Comparison of ENCODE assay signal across 13 cellular contexts in the genomic region with DNA sequence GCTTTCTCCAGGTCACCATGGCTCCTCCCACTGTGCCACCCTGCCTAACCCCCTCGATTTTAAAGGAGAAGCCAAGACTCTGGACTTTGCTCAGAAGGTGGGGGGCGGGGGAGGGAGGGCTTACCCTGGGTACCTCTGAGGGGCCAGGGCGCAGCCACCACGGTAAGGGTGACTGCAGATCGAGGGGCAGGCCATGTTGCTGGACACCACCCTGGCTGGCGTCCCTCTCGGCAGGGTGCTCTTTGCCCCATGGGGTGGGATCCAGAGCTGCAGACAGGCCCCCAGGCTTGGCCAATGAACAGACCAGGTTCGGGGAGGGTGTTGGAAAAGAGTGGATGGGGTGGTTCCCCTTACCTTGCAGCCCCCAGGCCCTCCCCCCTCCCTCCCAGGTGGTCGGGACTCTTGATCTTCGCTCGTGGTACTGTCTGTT. TPM values are rescaled to one million over a fixed set of nuclear protein-coding genes. Genes with fewer than 3 reads are reported as not detected.
A peak's percentile ranks its signal among the peaks of the same experiment; 100 is the strongest.
DNase-seq lines count a peak whose midpoint lies in the region; ATAC-seq and TF ChIP-seq lines count a peak whose summit lies in the region.
"Had no signal": no experiment of that assay in that cellular context is flagged by ENCODE, and none has a peak within 500 bp of the region (broad histone marks: within the 10 kb centered on the region; RNA-seq: fewer than 3 reads in every experiment).

No MANE protein-coding gene starts in this region.

- POLR2A ChIA-PET in MCF 10A (lab: Yijun Ruan, JAX): interaction anchor here (0.6 to 4.3 kb wide), 3 partner anchors 17 to 217 kb away, joined by 3 to 36 read pairs (median 3); a partner anchor contains a TSS

- DNase-seq in MCF 10A (ENCODE audit: unreplicated experiment) (no peak), left lobe of liver (ENCODE audit: low spot score) (peak; percentile 89), spleen (peak; percentile 72), SIG-M5 (lab: John Stamatoyannopoulos, UW) (no peak), omental fat pad (ENCODE audit: low spot score) (no peak)
- DNase-seq in activated T-helper 2 cell treated with anti-CD3 and anti-CD28 coated beads, Interferon-gamma antibody, Interleukin-2, Interleukin-4, amounts not matched to agents 10 μg/mL and 5 μg/mL and 100 μg/mL, durations not matched to agents 14 hours and 24 hours and 36 hours (ENCODE audit: low spot score): no peak
- DNase-seq: activated CD8-positive, alpha-beta memory T cell treated with anti-CD3 and anti-CD28 coated beads, Interleukin-2, amount 10 ng/mL, durations not matched to agents 7 days and 5 days; effector memory CD8-positive, alpha-beta T cell; NCI-H1417 treated with DMSO at 0.1 percent for 48 hours had no signal

- H3K36me3 Mint-ChIP-seq in MCF 10A (ENCODE audit: insufficient read depth, unreplicated experiment): no peaks in the 10 kb centered on the region
- H3K36me3 Mint-ChIP-seq in activated T-helper 2 cell treated with anti-CD3 and anti-CD28 coated beads, Interferon-gamma antibody, Interleukin-2, Interleukin-4, amounts not matched to agents 10 μg/mL and 5 μg/mL and 100 μg/mL, durations not matched to agents 14 hours and 24 hours and 36 hours (ENCODE audit: low read depth): no peaks in the 10 kb centered on the region
- H3K36me3 Mint-ChIP-seq: activated CD8-positive, alpha-beta memory T cell treated with anti-CD3 and anti-CD28 coated beads, Interleukin-2, amount 10 ng/mL, durations not matched to agents 7 days and 5 days had no signal

- H3K27ac Mint-ChIP-seq in MCF 10A (ENCODE audit: low read depth, unreplicated experiment): no peak overlapping the region
- no peak overlapping the region for H3K27ac Mint-ChIP-seq in activated T-helper 2 cell treated with anti-CD3 and anti-CD28 coated beads, Interferon-gamma antibody, Interleukin-2, Interleukin-4, amounts not matched to agents 10 μg/mL and 5 μg/mL and 100 μg/mL, durations not matched to agents 14 hours and 24 hours and 36 hours
- H3K27ac Mint-ChIP-seq: activated CD8-positive, alpha-beta memory T cell treated with anti-CD3 and anti-CD28 coated beads, Interleukin-2, amount 10 ng/mL, durations not matched to agents 7 days and 5 days; effector memory CD8-positive, alpha-beta T cell; T-helper 1 cell treated with Interleukin-12 subunit alpha and Interleukin-12 subunit beta and Interleukin-4 antibody, amounts not matched to agents 30 μg/mL and 1 μg/mL, for 36 hours had no signal

- H3K27me3 ChIP-seq in HUES64 (ENCODE audit: insufficient read depth, low read length) (peaks cover 5% of the 10 kb centered on the region; the same call in 1 of the 2 replicates), spleen (replicated peaks in 1 of 7) (peaks cover 3 to 67% (median 41%) of the 10 kb centered on the region in 7 donors)

- H3K27me3 Mint-ChIP-seq in MCF 10A (ENCODE audit: insufficient read depth, unreplicated experiment): peaks cover 11% of the 10 kb centered on the region
- peaks cover 24% of the 10 kb centered on the region for H3K27me3 Mint-ChIP-seq in activated T-helper 2 cell treated with anti-CD3 and anti-CD28 coated beads, Interferon-gamma antibody, Interleukin-2, Interleukin-4, amounts not matched to agents 10 μg/mL and 5 μg/mL and 100 μg/mL, durations not matched to agents 14 hours and 24 hours and 36 hours (ENCODE audit: low read depth)

- H3K4me3 Mint-ChIP-seq in MCF 10A (ENCODE audit: unreplicated experiment): peak overlapping the region; percentile 81
- H3K4me3 Mint-ChIP-seq in activated T-helper 2 cell treated with anti-CD3 and anti-CD28 coated beads, Interferon-gamma antibody, Interleukin-2, Interleukin-4, amounts not matched to agents 10 μg/mL and 5 μg/mL and 100 μg/mL, durations not matched to agents 14 hours and 24 hours and 36 hours (ENCODE audit: low read depth): no peak overlapping the region
- H3K4me3 Mint-ChIP-seq: activated CD8-positive, alpha-beta memory T cell treated with anti-CD3 and anti-CD28 coated beads, Interleukin-2, amount 10 ng/mL, durations not matched to agents 7 days and 5 days; effector memory CD8-positive, alpha-beta T cell; T-helper 1 cell treated with Interleukin-12 subunit alpha and Interleukin-12 subunit beta and Interleukin-4 antibody, amounts not matched to agents 30 μg/mL and 1 μg/mL, for 36 hours had no signal

- H3K4me1 Mint-ChIP-seq in MCF 10A (ENCODE audit: insufficient read depth, unreplicated experiment): peaks cover 45% of the 10 kb centered on the region
- peaks cover 19% of the 10 kb centered on the region for H3K4me1 Mint-ChIP-seq in activated T-helper 2 cell treated with anti-CD3 and anti-CD28 coated beads, Interferon-gamma antibody, Interleukin-2, Interleukin-4, amounts not matched to agents 10 μg/mL and 5 μg/mL and 100 μg/mL, durations not matched to agents 14 hours and 24 hours and 36 hours (ENCODE audit: low read depth)

- TF ChIP-seq CTCF in MCF 10A (IDR thresholded peaks at IDR 0.05; ENCODE audit: unreplicated experiment) (no peak), spleen (IDR thresholded peaks at IDR 0.05 in 8 of 11, conservative IDR thresholded peaks at IDR 0.05 in 3 of 11) (no peak), omental fat pad (IDR thresholded peaks at IDR 0.05) (no peak)

- H3K9me3 ChIP-seq in HUES64 (ENCODE audit: insufficient read depth, low read depth, low read length) (no peaks in the 10 kb centered on the region), spleen (no peaks in the 10 kb centered on the region)
- H3K9me3 ChIP-seq: neutrophil had no signal

- ATAC-seq in left lobe of liver (peak; percentile 69), omental fat pad (ENCODE audit: low FRiP score) (no peak)
- ATAC-seq: activated CD8-positive, alpha-beta memory T cell treated with anti-CD3 and anti-CD28 coated beads, Interleukin-2, amount 10 ng/mL, durations not matched to agents 7 days and 5 days; effector memory CD8-positive, alpha-beta T cell had no signal

- BruUV-seq in MCF 10A (replicated peaks; lab: Mats Ljungman, UMichigan): no TSS peak

- H3K4me3 ChIP-seq in HUES64 (ENCODE audit: low read length) (peak overlapping the region; percentile 85), spleen (peak overlapping the region in 5 of 8 donors; percentile 10 to 59 (median 17))

- CTCF ChIA-PET in MCF 10A (lab: Yijun Ruan, JAX): interaction anchor here (0.9 to 1.4 kb wide), 2 partner anchors 102 to 114 kb away, joined by 3 read pairs; no protein-coding TSS in a partner anchor

- peak overlapping the region; percentile 78; the same call in 1 of the 2 replicates for H3K9ac ChIP-seq in HUES64 (ENCODE audit: low read depth, low read length)

- WGBS in HUES64: 49% methylated on average over 10 of the region's 11 CpGs
- WGBS in spleen, 5 donors: 45 to 70% (median 55%) methylated on average over 5 to 11 of the region's 11 CpGs

- peaks cover 5% of the 10 kb centered on the region; the same call in 1 of the 2 replicates for H3K36me3 ChIP-seq in HUES64 (ENCODE audit: insufficient read depth, low read length)
- no peaks in the 10 kb centered on the region for H3K36me3 ChIP-seq in spleen
- H3K36me3 ChIP-seq: neutrophil had no signal

- intact Hi-C loops in MCF 10A (cut with micrococcal nuclease) (loop anchor here (5.0 kb wide), 1 partner anchor 115 kb away; no protein-coding TSS in a partner anchor), spleen (cut with DNase I; ENCODE audit: low total_unique reads) (no loop called here)
- intact Hi-C loops in activated T-helper 2 cell treated with anti-CD3 and anti-CD28 coated beads, Interferon-gamma antibody, Interleukin-2, Interleukin-4, amounts not matched to agents 10 μg/mL and 5 μg/mL and 100 μg/mL, durations not matched to agents 14 hours and 24 hours and 36 hours (cut with micrococcal nuclease): no loop called here

- no peak overlapping the region for H3K27ac ChIP-seq in HUES64 (ENCODE audit: low read depth, low read length)
- no peak overlapping the region for H3K27ac ChIP-seq in spleen
- H3K27ac ChIP-seq: HL-60, neutrophil had no signal

- H3K4me1 ChIP-seq in HUES64 (ENCODE audit: insufficient read depth, low read length): peaks cover 16% of the 10 kb centered on the region
- peaks cover 7 to 43% (median 31%) of the 10 kb centered on the region in 6 donors for H3K4me1 ChIP-seq in spleen

- no peak for TF ChIP-seq POLR2A in spleen (IDR thresholded peaks at IDR 0.05)

- no peaks in the 10 kb centered on the region for H3K9me3 Mint-ChIP-seq in MCF 10A (ENCODE audit: unreplicated experiment)
- no peaks in the 10 kb centered on the region for H3K9me3 Mint-ChIP-seq in activated T-helper 2 cell treated with anti-CD3 and anti-CD28 coated beads, Interferon-gamma antibody, Interleukin-2, Interleukin-4, amounts not matched to agents 10 μg/mL and 5 μg/mL and 100 μg/mL, durations not matched to agents 14 hours and 24 hours and 36 hours
- H3K9me3 Mint-ChIP-seq: effector memory CD8-positive, alpha-beta T cell; T-helper 1 cell treated with Interleukin-12 subunit alpha and Interleukin-12 subunit beta and Interleukin-4 antibody, amounts not matched to agents 30 μg/mL and 1 μg/mL, for 36 hours had no signal

RNA-seq across cellular contexts. Expression of a gene that starts 0.4 kb away (rescaled TPM):
- polyA plus RNA-seq in HUES64 (2013, experiment 1 of 2): 15.8 TPM
- 14.2 TPM for polyA plus RNA-seq in HUES64 (2013, experiment 2 of 2)
- total RNA-seq in MCF 10A (2022) (7.3 and 10.3 TPM in 2 replicates), left lobe of liver (12.0 TPM), spleen (1 to 10 TPM in 2 of 7 donors, under 1 TPM in 4, not detected in 1; 0.51 to 1.9 (median 0.66) TPM), omental fat pad (10 to 100 TPM in 3 of 4 donors, not detected in 1; 13.0 to 19.3 (median 14.0) TPM)
- under 1 TPM; 0.04 to 0.19 (median 0.14) TPM for polyA plus RNA-seq in spleen
- 0.39 and 0.74 TPM in 2 replicates for total RNA-seq in activated T-helper 2 cell treated with anti-CD3 and anti-CD28 coated beads, Interferon-gamma antibody, Interleukin-2, Interleukin-4, amounts not matched to agents 10 μg/mL and 5 μg/mL and 100 μg/mL, durations not matched to agents 14 hours and 24 hours and 36 hours

RNA-seq across cellular contexts. Expression of a gene that starts 7.0 kb away (rescaled TPM):
- 29.9 TPM for polyA plus RNA-seq in HUES64 (2013, experiment 1 of 2)
- 42.8 TPM for polyA plus RNA-seq in HUES64 (2013, experiment 2 of 2)
- total RNA-seq in MCF 10A (2022) (42.1 and 51.3 TPM in 2 replicates), left lobe of liver (25.2 TPM), spleen (10 to 100 TPM; 28.0 to 58.2 (median 40.5) TPM), omental fat pad (10 to 100 TPM; 33.9 to 60.8 (median 52.5) TPM)
- polyA plus RNA-seq in spleen: 10 to 100 TPM; 60.9 to 85.2 (median 78.7) TPM
- 36.2 and 38.8 TPM in 2 replicates for total RNA-seq in activated T-helper 2 cell treated with anti-CD3 and anti-CD28 coated beads, Interferon-gamma antibody, Interleukin-2, Interleukin-4, amounts not matched to agents 10 μg/mL and 5 μg/mL and 100 μg/mL, durations not matched to agents 14 hours and 24 hours and 36 hours

RNA-seq across cellular contexts. Expression of a gene that starts 37.5 kb away (rescaled TPM):
- polyA plus RNA-seq in HUES64 (2013, experiment 1 of 2): 138 TPM
- polyA plus RNA-seq in HUES64 (2013, experiment 2 of 2): 104 TPM
- total RNA-seq in MCF 10A (2022) (33.3 and 33.7 TPM in 2 replicates), left lobe of liver (23.1 TPM), spleen (10 to 100 TPM in 5 of 7 donors, 1 to 10 TPM in 2; 8.5 to 15.9 (median 13.8) TPM), omental fat pad (10 to 100 TPM; 13.8 to 23.8 (median 15.7) TPM)
- 1 to 10 TPM; 3.4 to 6.6 (median 4.3) TPM for polyA plus RNA-seq in spleen
- total RNA-seq in activated T-helper 2 cell treated with anti-CD3 and anti-CD28 coated beads, Interferon-gamma antibody, Interleukin-2, Interleukin-4, amounts not matched to agents 10 μg/mL and 5 μg/mL and 100 μg/mL, durations not matched to agents 14 hours and 24 hours and 36 hours: 4.0 and 4.1 TPM in 2 replicates

RNA-seq across cellular contexts. Expression of a gene that starts 49.5 kb away (rescaled TPM):
- 10.3 TPM for polyA plus RNA-seq in HUES64 (2013, experiment 1 of 2)
- 8.7 TPM for polyA plus RNA-seq in HUES64 (2013, experiment 2 of 2)
- total RNA-seq in MCF 10A (2022) (10.0 and 13.2 TPM in 2 replicates), left lobe of liver (23.8 TPM), spleen (10 to 100 TPM; 15.5 to 27.4 (median 20.7) TPM), omental fat pad (10 to 100 TPM in 2 of 4 donors, 1 to 10 TPM in 2; 8.2 to 12.8 (median 11.0) TPM)
- polyA plus RNA-seq in spleen: 10 to 100 TPM; 11.5 to 21.3 (median 18.3) TPM
- 12.9 and 14.0 TPM in 2 replicates for total RNA-seq in activated T-helper 2 cell treated with anti-CD3 and anti-CD28 coated beads, Interferon-gamma antibody, Interleukin-2, Interleukin-4, amounts not matched to agents 10 μg/mL and 5 μg/mL and 100 μg/mL, durations not matched to agents 14 hours and 24 hours and 36 hours

Comparison
In these comparisons a context has a peak if more than half of its experiments do, and no peak if none do; other contexts are left out.
1. DNase-seq: peak in left lobe of liver (single experiment) and spleen (single experiment); none in MCF 10A (single experiment), SIG-M5 (single experiment), activated T-helper 2 cell treated with anti-CD3 and anti-CD28 coated beads, Interferon-gamma antibody, Interleukin-2, Interleukin-4, amounts not matched to agents 10 μg/mL and 5 μg/mL and 100 μg/mL, durations not matched to agents 14 hours and 24 hours and 36 hours (single experiment) and omental fat pad (single experiment).